In the genomic region with DNA sequence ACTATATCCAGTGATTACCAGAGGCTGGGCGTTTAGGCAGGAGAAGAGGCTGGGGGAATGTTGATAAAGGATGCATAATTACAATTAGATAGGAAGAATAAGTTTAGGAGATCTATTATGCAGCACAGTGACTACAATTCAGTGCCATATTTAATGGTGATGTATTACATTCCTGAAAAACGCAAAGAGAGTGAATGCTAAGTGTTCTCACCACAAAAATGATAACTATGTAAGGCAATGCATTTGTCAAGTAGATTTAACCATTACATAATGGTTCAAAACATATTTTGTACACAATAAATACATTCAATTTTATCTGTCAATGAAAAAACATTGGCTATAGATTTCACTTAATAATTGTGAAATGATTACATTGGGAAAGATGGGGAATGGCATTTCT, we compare ENCODE assay signal across 22 cellular contexts.
DNase-seq lines count a peak whose midpoint lies in the region; ATAC-seq, FAIRE-seq and TF ChIP-seq lines count a peak whose summit lies in the region.
"Had no signal": no experiment of that assay in that cellular context is flagged by ENCODE, and none has a peak within 500 bp of the region (broad histone marks: within the 10 kb centered on the region; RNA-seq: fewer than 3 reads in every experiment).

No MANE protein-coding gene starts in this region.

- no peak for TF ChIP-seq CTCF in D721Med (IDR thresholded peaks at IDR 0.05; ENCODE audit: insufficient read depth, missing control alignments)
- no peak for TF ChIP-seq CTCF in GM13977 (IDR thresholded peaks at IDR 0.05; ENCODE audit: extremely low read depth, insufficient read depth, missing control alignments)

- FAIRE-seq in D721Med (lab: Jason Lieb, UNC) = peak; percentile 79
- FAIRE-seq: GM12891 had no signal

- DNase-seq in D721Med (ENCODE audit: insufficient read length, low spot score) (no peak), LHCN-M2 (ENCODE audit: low read depth) (peak; percentile 63), dedifferentiated amniotic fluid mesenchymal stem cell (ENCODE audit: extremely low spot score) (peak; percentile 77), myocyte (ENCODE audit: low read depth) (peak; percentile 40), OCI-M1 (lab: John Stamatoyannopoulos, UW) (no peak), GM13977 (ENCODE audit: low spot score) (no peak), NCI-H1048 (lab: John Stamatoyannopoulos, UW) (no peak)
- DNase-seq: Calu3, DMS79, GDM1, MG63, NCI-H1105 treated with DMSO at 0.1 percent for 48 hours, NCI-H187 treated with DMSO at 0.1 percent for 48 hours, NCI-H345, NCI-H526, Peyer's patch, SHP77, SK-N-SH, T-cell had no signal

- in situ Hi-C loops in GM13977 (cut with MboI; ENCODE audit: low pct_unique_long_range_greater_than_20kb, low sequenced_read_pairs, unreplicated experiment) = no loop called here

- no peak for ATAC-seq in GM21717 (IDR thresholded peaks at IDR 0.05; ENCODE audit: unreplicated experiment)
- ATAC-seq: HCT116, T-cell had no signal

Comparison
In these comparisons a context has a peak if more than half of its experiments do, and no peak if none do; other contexts are left out.
1. DNase-seq: peak in LHCN-M2 (single experiment), dedifferentiated amniotic fluid mesenchymal stem cell (single experiment) and myocyte (single experiment); none in D721Med (single experiment), OCI-M1 (single experiment), GM13977 (single experiment) and NCI-H1048 (single experiment).